ENCODE assay signal across 9 cellular contexts in the genomic region with DNA sequence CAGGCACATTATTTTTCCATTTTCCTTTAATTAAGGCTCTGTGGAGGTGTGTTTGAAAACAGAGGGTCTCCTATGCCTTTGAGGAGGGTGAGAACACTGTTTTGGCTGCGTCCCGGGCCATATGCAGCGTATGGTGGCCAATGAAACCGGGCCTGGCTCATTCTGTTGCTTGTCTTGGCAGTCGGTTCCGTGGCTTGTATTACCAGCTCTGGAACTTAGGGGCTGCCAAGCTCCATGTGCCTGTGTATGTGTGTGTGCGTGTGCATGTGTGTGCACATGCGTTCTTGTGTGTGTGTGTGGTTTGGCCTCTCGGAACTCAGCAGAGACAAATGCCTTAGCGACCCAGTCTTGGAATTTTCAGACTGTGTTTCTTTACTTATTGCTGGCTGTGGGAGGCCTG. TPM values are rescaled to one million over a fixed set of nuclear protein-coding genes. Genes with fewer than 3 reads are reported as not detected.
DNase-seq lines count a peak whose midpoint lies in the region; ATAC-seq and TF ChIP-seq lines count a peak whose summit lies in the region.
"Had no signal": no experiment of that assay in that cellular context is flagged by ENCODE, and none has a peak within 500 bp of the region (broad histone marks: within the 10 kb centered on the region; RNA-seq: fewer than 3 reads in every experiment).

No MANE protein-coding gene starts in this region.

- no peak overlapping the region for H3K9ac ChIP-seq in HUES6 (ENCODE audit: low read length)

- H3K9me3 ChIP-seq in HUES6 (ENCODE audit: control insufficient read depth, insufficient read depth, low read depth, low read length) (no peaks in the 10 kb centered on the region), suprapubic skin (no peaks in the 10 kb centered on the region)

- H3K4me1 ChIP-seq in HUES6 (ENCODE audit: control insufficient read depth, insufficient read depth, low read length) (peaks cover 36% of the 10 kb centered on the region), suprapubic skin (peaks cover 51% of the 10 kb centered on the region)

- H3K27ac ChIP-seq in HUES6 (ENCODE audit: low read depth, low read length) = no peak overlapping the region
- H3K27ac ChIP-seq in suprapubic skin = peak overlapping the region; percentile 45

- no peak for TF ChIP-seq EP300 in suprapubic skin (IDR thresholded peaks at IDR 0.05)

- H3K27me3 ChIP-seq in HUES6 (ENCODE audit: control insufficient read depth, insufficient read depth, low read length) (peaks cover 15% of the 10 kb centered on the region), suprapubic skin (no peaks in the 10 kb centered on the region)

- 29% methylated on average over 9 of the region's 10 CpGs for WGBS in suprapubic skin

- ATAC-seq in left lobe of liver (peak; percentile 26), GM19023 (IDR thresholded peaks at IDR 0.05; ENCODE audit: unreplicated experiment) (no peak), HG02885 (IDR thresholded peaks at IDR 0.05; ENCODE audit: poor library complexity, unreplicated experiment) (no peak)

- H3K4me3 ChIP-seq in HUES6 (ENCODE audit: low read depth, low read length) (peak overlapping the region; percentile 26), suprapubic skin (peak overlapping the region; percentile 81)

- no peak for TF ChIP-seq POLR2A in suprapubic skin (IDR thresholded peaks at IDR 0.05)

- peaks cover 37% of the 10 kb centered on the region for H3K36me3 ChIP-seq in HUES6 (ENCODE audit: control insufficient read depth, insufficient read depth, low read length)
- H3K36me3 ChIP-seq in suprapubic skin = peaks cover 8% of the 10 kb centered on the region

- DNase-seq in cerebellum (ENCODE audit: low spot score) (peak; percentile 53), left lobe of liver (ENCODE audit: low spot score) (no peak), suprapubic skin (ENCODE audit: low spot score in 2 of 2) (no peak), NCI-H345 treated with DMSO at 0.1 percent for 48 hours (lab: John Stamatoyannopoulos, UW; ENCODE audit: unreplicated experiment) (no peak), DMS53 treated with DMSO at 0.1 percent for 48 hours (lab: John Stamatoyannopoulos, UW; ENCODE audit: unreplicated experiment) (no peak)
- DNase-seq: GF-D8 had no signal

- TF ChIP-seq CTCF in suprapubic skin (IDR thresholded peaks at IDR 0.05) = no peak

RNA-seq across cellular contexts. Expression of gene JDP2, which starts 2.7 kb away (rescaled TPM):
- total RNA-seq in cerebellum (6.4 TPM), left lobe of liver (12.8 TPM), suprapubic skin (10 to 100 TPM; 36.0 to 72.7 (median 50.4) TPM)
